In genomic region chr6:71621918-71622519, GRCh38 we compare ENCODE assay signal across 10 cellular contexts.
DNase-seq lines count a peak whose midpoint lies in the region; ATAC-seq and TF ChIP-seq lines count a peak whose summit lies in the region.
"Had no signal": no experiment of that assay in that cellular context is flagged by ENCODE, and none has a peak within 500 bp of the region (broad histone marks: within the 10 kb centered on the region; RNA-seq: fewer than 3 reads in every experiment).

No MANE protein-coding gene starts in this region.

- H3K9me3 ChIP-seq in HEK293 (ENCODE audit: control insufficient read depth, insufficient read depth, low read depth, low read length) = no peaks in the 10 kb centered on the region
- H3K9me3 ChIP-seq in suprapubic skin = peaks cover 6% of the 10 kb centered on the region
- H3K9me3 ChIP-seq: colonic mucosa had no signal

- no peak for TF ChIP-seq POLR2A in suprapubic skin (IDR thresholded peaks at IDR 0.05)

- CTCF ChIA-PET in BJ (lab: Yijun Ruan, JAX) = interaction anchor here (1.1 to 1.9 kb wide), 2 partner anchors 14 to 455 kb away, joined by 3 to 4 read pairs; no protein-coding TSS in a partner anchor
- CTCF ChIA-PET in HEK293 (lab: Yijun Ruan, JAX) = interaction anchor here (0.6 to 1.6 kb wide), 9 partner anchors 9 to 464 kb away, joined by 3 to 10 read pairs (median 5); no protein-coding TSS in a partner anchor

- no peak for TF ChIP-seq EP300 in suprapubic skin (IDR thresholded peaks at IDR 0.05)

- H3K4me1 ChIP-seq in HEK293 (ENCODE audit: control insufficient read depth, insufficient read depth, low read length) = no peaks in the 10 kb centered on the region
- no peaks in the 10 kb centered on the region for H3K4me1 ChIP-seq in suprapubic skin
- H3K4me1 ChIP-seq: colonic mucosa had no signal

- no peak for DNase-seq in BJ (ENCODE audit: low read depth)
- DNase-seq in kidney tubule cell (ENCODE audit: low spot score) = peak; percentile 41
- no peak for DNase-seq in NCI-H345 (lab: John Stamatoyannopoulos, UW)
- DNase-seq in suprapubic skin (ENCODE audit: low spot score in 2 of 2) = no peak
- no peak for DNase-seq in activated CD4-positive, alpha-beta T cell treated with anti-CD3 and anti-CD28 coated beads for 48 hours
- DNase-seq: colonic mucosa had no signal

- H3K4me3 ChIP-seq in BJ (ENCODE audit: low read depth, low read length) (no peak overlapping the region), HEK293 (ENCODE audit: low read depth, low read length) (no peak overlapping the region), suprapubic skin (no peak overlapping the region)
- H3K4me3 ChIP-seq: colonic mucosa had no signal

- ATAC-seq in SK-N-SH treated with all-trans-retinoic acid at 6 μM for 48 hours = peak; percentile 62; the same call in 2 of the 3 replicates
- no peak for ATAC-seq in HG02571 (IDR thresholded peaks at IDR 0.05; ENCODE audit: unreplicated experiment)
- ATAC-seq: stimulated activated effector memory CD8-positive, alpha-beta T cell treated with anti-CD3 and anti-CD28 coated beads, Interleukin-12 subunit alpha, Interleukin-12 subunit beta, amount 100 ng/mL, for 72 hours had no signal

- H3K27me3 ChIP-seq in BJ (ENCODE audit: control insufficient read depth, insufficient read depth, low read length) = no peaks in the 10 kb centered on the region
- H3K27me3 ChIP-seq in suprapubic skin = no peaks in the 10 kb centered on the region
- H3K27me3 ChIP-seq: colonic mucosa had no signal

- POLR2A ChIA-PET in BJ (lab: Charles Lee) (no interaction called here), HEK293 (lab: Yijun Ruan, JAX) (no interaction called here)

- H3K36me3 ChIP-seq in BJ (ENCODE audit: control insufficient read depth, insufficient read depth, low read length) (no peaks in the 10 kb centered on the region), HEK293 (ENCODE audit: control insufficient read depth in 2 of 2, insufficient read depth in 1 of 2, low read length in 2 of 2) (no peaks in the 10 kb centered on the region), suprapubic skin (no peaks in the 10 kb centered on the region)
- H3K36me3 ChIP-seq: colonic mucosa had no signal

- WGBS in suprapubic skin = 42% methylated on average over 3 of the region's 3 CpGs

- TF ChIP-seq CTCF in BJ (IDR thresholded peaks at IDR 0.05; ENCODE audit: insufficient read depth, low read depth, low read length) = peak; percentile 54
- TF ChIP-seq CTCF in HEK293 (tag by site-specific recombination; IDR thresholded peaks at IDR 0.05) = no peak
- no peak for TF ChIP-seq CTCF in suprapubic skin (IDR thresholded peaks at IDR 0.05)

- no peak overlapping the region for H3K27ac ChIP-seq in HEK293 (ENCODE audit: extremely low read depth, low read depth, low read length)
- H3K27ac ChIP-seq in suprapubic skin = no peak overlapping the region
- H3K27ac ChIP-seq: colonic mucosa had no signal

TF ChIP-seq in HEK293, 187 proteins besides CTCF, POLR2A, EP300 and RAD21:
- TF ChIP-seq ZNF549 (tag by site-specific recombination; IDR thresholded peaks at IDR 0.05) (no peak), ZNF654 (tag by site-specific recombination; IDR thresholded peaks at IDR 0.05; ENCODE audit: low read depth) (peak; percentile 35)

TF ChIP-seq in SK-N-SH treated with all-trans-retinoic acid at 6 μM for 48 hours, 23 proteins besides CTCF, POLR2A, EP300 and RAD21:
- TF ChIP-seq ZFP30 (CRISPR knock-in tag; IDR thresholded peaks at IDR 0.05) (no peak), SNAI2 (CRISPR knock-in tag; IDR thresholded peaks at IDR 0.05) (no peak), ZC3H10 (CRISPR knock-in tag; IDR thresholded peaks at IDR 0.05) (no peak), OSR1 (CRISPR knock-in tag; IDR thresholded peaks at IDR 0.05) (no peak), TSHZ2 (CRISPR knock-in tag; IDR thresholded peaks at IDR 0.05) (no peak), TOX (CRISPR knock-in tag; IDR thresholded peaks at IDR 0.05; ENCODE audit: borderline replicate concordance) (no peak), POU6F1 (CRISPR knock-in tag; IDR thresholded peaks at IDR 0.05; ENCODE audit: borderline replicate concordance, low read depth) (no peak), BACH2 (CRISPR knock-in tag; IDR thresholded peaks at IDR 0.05; ENCODE audit: borderline replicate concordance) (no peak), ARNTL (CRISPR knock-in tag; IDR thresholded peaks at IDR 0.05; ENCODE audit: borderline replicate concordance, low read depth) (no peak)
